ENCODE assay signal across 8 cellular contexts in the genomic region with DNA sequence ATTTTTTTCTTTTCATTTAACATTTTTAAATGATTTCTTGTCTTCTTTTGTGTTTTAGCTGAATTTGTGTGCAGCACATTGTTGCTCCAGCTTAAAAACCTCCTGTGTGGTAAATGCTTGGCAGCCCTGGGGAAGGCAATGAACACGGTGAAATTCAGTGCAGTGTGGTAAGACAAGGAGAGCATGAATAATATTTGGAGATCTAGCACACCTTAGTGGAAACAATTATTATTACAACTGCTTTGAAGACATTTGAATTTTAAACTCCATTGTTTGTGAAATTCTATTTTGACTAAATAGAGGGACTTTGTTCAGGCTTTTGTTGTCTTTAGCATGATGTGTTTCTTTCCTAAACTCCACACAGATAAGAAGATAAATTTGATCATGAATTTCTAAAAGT.
DNase-seq lines count a peak whose midpoint lies in the region; ATAC-seq, FAIRE-seq and TF ChIP-seq lines count a peak whose summit lies in the region.

No MANE protein-coding gene starts in this region.

- H3K9ac ChIP-seq in Karpas-422 (ENCODE audit: low read length), result no peak overlapping the region

- intact Hi-C loops in pancreas (cut with DNase I), result no loop called here
- intact Hi-C loops in CD14-positive monocyte (cut with micrococcal nuclease), result no loop called here

- no peak overlapping the region for H3K4me3 Mint-ChIP-seq in CD14-positive monocyte

- DNase-seq in AG20443 (ENCODE audit: low spot score) (peak; percentile 52), Karpas-422 (peak; percentile 56), RWPE1 (ENCODE audit: low spot score) (peak; percentile 5), fibroblast of pulmonary artery (ENCODE audit: low read depth) (peak; percentile 73), pancreas (no peak), OCI-M2 (lab: John Stamatoyannopoulos, UW; ENCODE audit: unreplicated experiment) (no peak), CD14-positive monocyte (ENCODE audit: low spot score) (no peak)

- POLR2A ChIA-PET in RWPE1 (lab: Yijun Ruan, JAX; ENCODE audit: low non-redundant PET), result no interaction called here

- H2AFZ ChIP-seq in Karpas-422 (ENCODE audit: low read length), result no peak overlapping the region

- H3K27me3 Mint-ChIP-seq in CD14-positive monocyte (ENCODE audit: low read depth in 3 of 3), result no peaks in the 10 kb centered on the region

- H3K79me2 ChIP-seq in Karpas-422 (ENCODE audit: low read length), result no peaks in the 10 kb centered on the region

- H3K4me3 ChIP-seq in Karpas-422 (ENCODE audit: low read length), result no peak overlapping the region
- no peak overlapping the region for H3K4me3 ChIP-seq in fibroblast of pulmonary artery (replicated peaks; ENCODE audit: low read depth, low read length)
- no peak overlapping the region for H3K4me3 ChIP-seq in pancreas

- no peaks in the 10 kb centered on the region for H3K27me3 ChIP-seq in Karpas-422 (ENCODE audit: low read length)
- H3K27me3 ChIP-seq in pancreas, result no peaks in the 10 kb centered on the region

- CTCF ChIA-PET in RWPE1 (lab: Yijun Ruan, JAX), result interaction anchor here (0.5 kb wide), 1 partner anchor 613 kb away, joined by 4 read pairs; no protein-coding TSS in a partner anchor

- H3K9me3 ChIP-seq in Karpas-422 (ENCODE audit: low read length) (peaks cover 12% of the 10 kb centered on the region; the same call in 1 of the 2 replicates), pancreas (no peaks in the 10 kb centered on the region)

- H3K4me1 ChIP-seq in Karpas-422 (ENCODE audit: low read length) (no peaks in the 10 kb centered on the region), pancreas (no peaks in the 10 kb centered on the region)

- H3K27ac Mint-ChIP-seq in CD14-positive monocyte, result no peak overlapping the region

- peak in 3 of 4 donors; percentile 73 to 74 (median 74) for ATAC-seq in pancreas
- ATAC-seq in GM21737 (IDR thresholded peaks at IDR 0.05; ENCODE audit: unreplicated experiment), result no peak

- no peaks in the 10 kb centered on the region for H3K9me2 ChIP-seq in Karpas-422 (replicated peaks; ENCODE audit: insufficient read depth, low read length)

- FAIRE-seq in pancreas (lab: Jason Lieb, UNC), result peak; percentile 43

- H3K36me3 ChIP-seq in Karpas-422 (ENCODE audit: insufficient read depth, low read length) (no peaks in the 10 kb centered on the region), pancreas (no peaks in the 10 kb centered on the region)

- no peaks in the 10 kb centered on the region for H3K36me3 Mint-ChIP-seq in CD14-positive monocyte

- H3K4me1 Mint-ChIP-seq in CD14-positive monocyte, result no peaks in the 10 kb centered on the region

- no peak overlapping the region for H3K4me2 ChIP-seq in Karpas-422 (ENCODE audit: low read depth, low read length, poor library complexity, severe bottlenecking)

- H4K20me1 ChIP-seq in Karpas-422 (ENCODE audit: insufficient read depth, low read depth, low read length), result no peaks in the 10 kb centered on the region

- H3K27ac ChIP-seq in Karpas-422 (ENCODE audit: low read length), result no peak overlapping the region
- no peak overlapping the region for H3K27ac ChIP-seq in RWPE1
- H3K27ac ChIP-seq in pancreas, result no peak overlapping the region

- peak; percentile 32 for TF ChIP-seq CTCF in RWPE1 (conservative IDR thresholded peaks at IDR 0.05; ENCODE audit: low read depth)
- TF ChIP-seq CTCF in fibroblast of pulmonary artery (IDR thresholded peaks at IDR 0.05; ENCODE audit: low read length, missing control alignments), result peak; percentile 39
- TF ChIP-seq CTCF in pancreas (IDR thresholded peaks at IDR 0.05), result peak in 2 of 4 donors; percentile 17 to 24
- no peak for TF ChIP-seq CTCF in CD14-positive monocyte (IDR thresholded peaks at IDR 0.05)

- WGBS in pancreas, 2 donors, result 1 to 3% methylated on average over 1 of the region's 1 CpG

- peaks cover 0 to 8% (median 2%) of the 10 kb centered on the region in 7 donors for H3K9me3 Mint-ChIP-seq in CD14-positive monocyte

Comparison
In these comparisons a context has a peak if more than half of its experiments do, and no peak if none do; other contexts are left out.
1. DNase-seq: peak in AG20443 (single experiment), Karpas-422 (single experiment), RWPE1 (single experiment) and fibroblast of pulmonary artery (single experiment); none in pancreas (0 of 6), OCI-M2 (single experiment) and CD14-positive monocyte (single experiment).